ENCODE assay signal across 25 cellular contexts in genomic region chr3:85603378-85603777, GRCh38.
"Had no signal": no experiment of that assay in that cellular context is flagged by ENCODE, and none has a peak within 500 bp of the region (broad histone marks: within the 10 kb centered on the region; RNA-seq: fewer than 3 reads in every experiment).

No MANE protein-coding gene starts in this region.

- H3K27me3 Mint-ChIP-seq: activated naive CD4-positive, alpha-beta T cell treated with anti-CD3 and anti-CD28 coated beads, Interleukin-2, amount 10 ng/mL, durations not matched to agents 7 days and 5 days; activated naive CD8-positive, alpha-beta T cell treated with anti-CD3 and anti-CD28 coated beads, Interleukin-2, amount 50 U/mL, for 24 hours; central memory CD8-positive, alpha-beta T cell; stimulated activated naive B cell treated with anti-CD40 and anti-IgM and Interleukin-4, amounts not matched to agents 10 μg/mL and 1 μg/mL and 100 μg/mL, for 72 hours had no signal

- H3K4me1 ChIP-seq: colonic mucosa, upper lobe of right lung had no signal

- H3K27ac Mint-ChIP-seq: activated naive CD4-positive, alpha-beta T cell treated with anti-CD3 and anti-CD28 coated beads, Interleukin-2, amount 10 ng/mL, durations not matched to agents 7 days and 5 days; activated naive CD8-positive, alpha-beta T cell treated with anti-CD3 and anti-CD28 coated beads, Interleukin-2, amount 50 U/mL, for 24 hours; nephron; stimulated activated naive B cell treated with anti-CD40 and anti-IgM and Interleukin-4, amounts not matched to agents 10 μg/mL and 1 μg/mL and 100 μg/mL, for 72 hours had no signal

- H3K4me1 Mint-ChIP-seq: activated naive CD4-positive, alpha-beta T cell treated with anti-CD3 and anti-CD28 coated beads, Interleukin-2, amount 10 ng/mL, durations not matched to agents 7 days and 5 days; activated naive CD8-positive, alpha-beta T cell treated with anti-CD3 and anti-CD28 coated beads, Interleukin-2, amount 50 U/mL, for 24 hours; central memory CD8-positive, alpha-beta T cell; nephron; stimulated activated naive B cell treated with anti-CD40 and anti-IgM and Interleukin-4, amounts not matched to agents 10 μg/mL and 1 μg/mL and 100 μg/mL, for 72 hours had no signal

- H3K9me3 ChIP-seq: colonic mucosa, upper lobe of right lung had no signal

- H3K9me3 Mint-ChIP-seq: activated naive CD4-positive, alpha-beta T cell treated with anti-CD3 and anti-CD28 coated beads, Interleukin-2, amount 10 ng/mL, durations not matched to agents 7 days and 5 days; nephron; stimulated activated naive B cell treated with anti-CD40 and anti-IgM and Interleukin-4, amounts not matched to agents 10 μg/mL and 1 μg/mL and 100 μg/mL, for 72 hours had no signal

- H3K4me3 ChIP-seq: colonic mucosa, lung, upper lobe of right lung had no signal

- H3K27me3 ChIP-seq: brain microvascular endothelial cell, colonic mucosa, upper lobe of right lung had no signal

- DNase-seq: activated CD4-positive, alpha-beta T cell treated with anti-CD3 and anti-CD28 coated beads, Interleukin-2, amount 50 U/mL, for 1 hour; activated CD4-positive, CD25-positive, alpha-beta regulatory T cell treated with anti-CD3 and anti-CD28 coated beads, Interleukin-2, amount 50 U/mL, for 72 hours; activated CD8-positive, alpha-beta memory T cell treated with anti-CD3 and anti-CD28 coated beads for 24 hours; activated CD8-positive, alpha-beta memory T cell treated with anti-CD3 and anti-CD28 coated beads, Interleukin-2, amount 50 U/mL, for 48 hours; activated effector memory CD4-positive, alpha-beta T cell treated with Interleukin-2 at 50 U/mL for 16 hours; activated naive CD4-positive, alpha-beta T cell treated with anti-CD3 and anti-CD28 coated beads, Interleukin-2, amount 10 ng/mL, durations not matched to agents 7 days and 5 days; activated naive CD8-positive, alpha-beta T cell treated with anti-CD3 and anti-CD28 coated beads, Interleukin-2, amount 50 U/mL, for 24 hours; activated T-cell treated with anti-CD3 and anti-CD28 coated beads, Interleukin-2, amount 50 U/mL, for 48 hours; anterior cingulate cortex; brain microvascular endothelial cell; colonic mucosa; erythroblast; foreskin melanocyte; hypothalamus; kidney; midbrain; occipital lobe; posterior cingulate gyrus; retina; stimulated activated naive B cell treated with anti-CD40 and anti-IgM and Interleukin-4, amounts not matched to agents 10 μg/mL and 1 μg/mL and 100 μg/mL, for 72 hours; upper lobe of right lung had no signal

- ATAC-seq: activated naive CD8-positive, alpha-beta T cell treated with anti-CD3 and anti-CD28 coated beads, Interleukin-2, amount 50 U/mL, for 24 hours; left lobe of liver; stimulated activated naive B cell treated with anti-CD40 and anti-IgM and Interleukin-4, amounts not matched to agents 10 μg/mL and 1 μg/mL and 100 μg/mL, for 72 hours; upper lobe of right lung had no signal

- H3K4me3 Mint-ChIP-seq: activated naive CD4-positive, alpha-beta T cell treated with anti-CD3 and anti-CD28 coated beads, Interleukin-2, amount 10 ng/mL, durations not matched to agents 7 days and 5 days; activated naive CD8-positive, alpha-beta T cell treated with anti-CD3 and anti-CD28 coated beads, Interleukin-2, amount 50 U/mL, for 24 hours; central memory CD8-positive, alpha-beta T cell; nephron; stimulated activated naive B cell treated with anti-CD40 and anti-IgM and Interleukin-4, amounts not matched to agents 10 μg/mL and 1 μg/mL and 100 μg/mL, for 72 hours had no signal

- H3K36me3 Mint-ChIP-seq: activated naive CD4-positive, alpha-beta T cell treated with anti-CD3 and anti-CD28 coated beads, Interleukin-2, amount 10 ng/mL, durations not matched to agents 7 days and 5 days; stimulated activated naive B cell treated with anti-CD40 and anti-IgM and Interleukin-4, amounts not matched to agents 10 μg/mL and 1 μg/mL and 100 μg/mL, for 72 hours had no signal

- H3K36me3 ChIP-seq: brain microvascular endothelial cell, colonic mucosa, upper lobe of right lung had no signal

- H3K27ac ChIP-seq: brain microvascular endothelial cell, colonic mucosa, upper lobe of right lung had no signal
